8 cellular contexts compared by ENCODE assay signal in genomic region chr15:101167791-101168462, GRCh38.
DNase-seq lines count a peak whose midpoint lies in the region; ATAC-seq lines count a peak whose summit lies in the region.

No MANE protein-coding gene starts in this region.

- H3K4me3 ChIP-seq in mesenchymal stem cell (ENCODE audit: insufficient read depth in 1 of 2, low read depth in 1 of 2, low read length in 2 of 2): no peak overlapping the region

- H3K36me3 Mint-ChIP-seq in central memory CD8-positive, alpha-beta T cell (ENCODE audit: insufficient read depth): peaks cover 3% of the 10 kb centered on the region

- H3K18ac ChIP-seq in mesenchymal stem cell (ENCODE audit: low read depth in 1 of 2, low read length in 2 of 2): peak overlapping the region; percentile 81 to 93

- H3K4me2 ChIP-seq in mesenchymal stem cell (ENCODE audit: low read length, poor library complexity, severe bottlenecking): peak overlapping the region; percentile 38

- H3K4me1 ChIP-seq in mesenchymal stem cell (ENCODE audit: control insufficient read depth, insufficient read depth, low read depth, low read length): peaks cover 23% of the 10 kb centered on the region

- H3K4ac ChIP-seq in mesenchymal stem cell (ENCODE audit: low read depth in 1 of 2, low read length in 2 of 2): peak overlapping the region; percentile 85 to 90

- H3K4me1 Mint-ChIP-seq in central memory CD8-positive, alpha-beta T cell: peaks cover 12% of the 10 kb centered on the region

- peaks cover 13% of the 10 kb centered on the region for H3K9me3 Mint-ChIP-seq in central memory CD8-positive, alpha-beta T cell

- peak overlapping the region; percentile 96 for H2BK120ac ChIP-seq in mesenchymal stem cell (ENCODE audit: low read depth, low read length)

- DNase-seq in CMK (ENCODE audit: low read depth) (peak; percentile 91), mesenchymal stem cell (peak; percentile 79), COR-L47 (lab: John Stamatoyannopoulos, UW) (no peak)
- no peak for DNase-seq in central memory CD8-positive, alpha-beta T cell (ENCODE audit: low spot score in 2 of 2)
- DNase-seq in stimulated activated CD8-positive, alpha-beta memory T cell treated with anti-CD3 and anti-CD28 coated beads, Interleukin-7, amount 100 ng/mL, for 4 hours (ENCODE audit: low read depth in 2 of 2): peak; percentile 47 to 62

- peaks cover 8% of the 10 kb centered on the region for H3K79me1 ChIP-seq in mesenchymal stem cell (replicated peaks; ENCODE audit: low read length, poor library complexity, severe bottlenecking)

- no peaks in the 10 kb centered on the region for H3K27me3 ChIP-seq in mesenchymal stem cell (ENCODE audit: control insufficient read depth in 1 of 2, insufficient read depth in 1 of 2, low read length in 2 of 2)

- H3K27ac ChIP-seq in mesenchymal stem cell (ENCODE audit: low read length, poor library complexity, severe bottlenecking): peak overlapping the region; percentile 98

- H3K9ac ChIP-seq in mesenchymal stem cell (ENCODE audit: low read length): no peak overlapping the region

- H3K9me3 ChIP-seq in mesenchymal stem cell (ENCODE audit: control insufficient read depth, low read length): peaks cover 28% of the 10 kb centered on the region

- peak overlapping the region; percentile 73 to 91 for H2BK12ac ChIP-seq in mesenchymal stem cell (ENCODE audit: low read length in 2 of 2)

- peak overlapping the region in 1 of 2 experiments; percentile 71 for H3K14ac ChIP-seq in mesenchymal stem cell (ENCODE audit: low read length in 2 of 2)

- peak overlapping the region; percentile 98 for H4K91ac ChIP-seq in mesenchymal stem cell (ENCODE audit: low read length)

- H3K23ac ChIP-seq in mesenchymal stem cell (ENCODE audit: low read length in 2 of 2): no peak overlapping the region

- 36% methylated on average over 13 of the region's 13 CpGs for WGBS in mesenchymal stem cell

- peak overlapping the region; percentile 90 for H2BK5ac ChIP-seq in mesenchymal stem cell (ENCODE audit: low read depth, low read length, poor library complexity, severe bottlenecking)

- H3K36me3 ChIP-seq in mesenchymal stem cell (ENCODE audit: control insufficient read depth in 1 of 2, insufficient read depth in 2 of 2, low read depth in 1 of 2, low read length in 2 of 2): peaks cover 0 to 8% of the 10 kb centered on the region in 2 experiments

- H4K8ac ChIP-seq in mesenchymal stem cell (ENCODE audit: low read length): peak overlapping the region; percentile 97

- H3K27me3 Mint-ChIP-seq in central memory CD8-positive, alpha-beta T cell: no peaks in the 10 kb centered on the region

- peak overlapping the region; percentile 90 for H2AK5ac ChIP-seq in mesenchymal stem cell (ENCODE audit: low read length, severe bottlenecking)

- H2BK15ac ChIP-seq in mesenchymal stem cell (ENCODE audit: low read depth, poor library complexity, severe bottlenecking): peak overlapping the region; percentile 56

- H3K4me3 Mint-ChIP-seq in central memory CD8-positive, alpha-beta T cell: peak overlapping the region; percentile 7

- H3K27ac Mint-ChIP-seq in central memory CD8-positive, alpha-beta T cell (ENCODE audit: low read depth): peak overlapping the region; percentile 75

- peak; percentile 80 for ATAC-seq in HG03432 (IDR thresholded peaks at IDR 0.05; ENCODE audit: unreplicated experiment)
- peak; percentile 93 for ATAC-seq in activated CD4-positive, CD25-positive, alpha-beta regulatory T cell treated with anti-CD3 and anti-CD28 coated beads, Interleukin-2, amount 50 U/mL, for 24 hours
- ATAC-seq in central memory CD8-positive, alpha-beta T cell (replicated peaks; ENCODE audit: extremely low read depth, poor library complexity, severe bottlenecking): peak; percentile 65
- no peak for ATAC-seq in HG02623 (IDR thresholded peaks at IDR 0.05; ENCODE audit: unreplicated experiment)

- H2AFZ ChIP-seq in mesenchymal stem cell (ENCODE audit: low read depth, low read length): peak overlapping the region; percentile 85

Comparison
In these comparisons a context has a peak if more than half of its experiments do, and no peak if none do; other contexts are left out.
1. DNase-seq: peak in CMK (single experiment), mesenchymal stem cell (single experiment) and stimulated activated CD8-positive, alpha-beta memory T cell treated with anti-CD3 and anti-CD28 coated beads, Interleukin-7, amount 100 ng/mL, for 4 hours (2 of 2); none in central memory CD8-positive, alpha-beta T cell (0 of 2) and COR-L47 (single experiment).